ENCODE assay signal across 8 cellular contexts in the genomic region with DNA sequence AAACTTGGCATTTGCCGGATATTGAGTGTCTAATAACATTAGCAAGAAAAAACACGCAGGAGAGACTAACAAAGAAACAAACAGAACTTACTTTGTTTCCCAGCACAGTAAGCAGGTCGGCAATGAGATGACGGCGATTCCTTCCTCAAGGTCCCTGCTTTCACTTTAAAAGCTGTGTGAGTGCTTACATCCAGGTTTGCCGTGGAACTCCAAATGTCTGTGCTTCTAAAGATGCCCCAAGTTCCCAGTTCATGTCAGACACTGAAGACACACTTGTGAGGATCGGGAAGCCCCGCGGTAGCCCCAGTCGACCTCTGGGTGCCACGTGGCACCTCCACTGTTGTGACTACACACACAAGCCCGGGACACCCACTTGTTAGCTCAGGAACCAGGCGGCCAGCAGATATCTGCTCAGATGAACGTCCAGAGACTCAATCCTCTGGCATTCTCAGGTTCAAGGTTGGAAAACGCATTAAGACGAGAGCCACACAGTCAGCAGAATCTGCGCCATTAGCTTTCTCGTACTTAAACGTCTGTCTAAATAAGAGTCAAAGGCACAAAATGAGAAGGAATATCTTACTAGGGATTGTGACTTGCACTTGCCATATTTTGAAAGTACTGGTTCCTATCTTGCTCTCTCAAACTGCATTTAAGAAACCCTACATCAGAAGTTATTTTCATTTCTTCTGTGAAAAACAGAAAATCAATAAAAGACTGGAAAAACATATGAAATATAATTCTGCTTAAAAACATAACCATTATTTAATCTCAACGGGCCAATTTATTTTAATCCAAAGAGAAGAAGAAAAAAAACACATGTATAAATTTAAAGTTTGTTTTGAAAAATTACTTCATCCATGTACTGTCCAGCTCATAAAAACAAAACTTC.
DNase-seq lines count a peak whose midpoint lies in the region; ATAC-seq and TF ChIP-seq lines count a peak whose summit lies in the region.

No MANE protein-coding gene starts in this region.

- no peaks in the 10 kb centered on the region for H3K9me3 ChIP-seq in left lung
- H3K9me3 ChIP-seq in thoracic aorta = no peaks in the 10 kb centered on the region

- TF ChIP-seq CTCF in astrocyte of the spinal cord (IDR thresholded peaks at IDR 0.05; ENCODE audit: low read depth, low read length) = no peak
- no peak for TF ChIP-seq CTCF in left lung (IDR thresholded peaks at IDR 0.05)
- no peak for TF ChIP-seq CTCF in thoracic aorta (IDR thresholded peaks at IDR 0.05)

- H3K4me3 ChIP-seq in astrocyte of the spinal cord (ENCODE audit: low read depth, low read length) (peak overlapping the region; percentile 68), left lung (peak overlapping the region; percentile 12 to 39), thoracic aorta (peak overlapping the region; percentile 62)

- H3K27me3 ChIP-seq in left lung = no peaks in the 10 kb centered on the region
- H3K27me3 ChIP-seq in thoracic aorta (replicated peaks; ENCODE audit: insufficient read depth) = no peaks in the 10 kb centered on the region

- peak; percentile 64 for ATAC-seq in left lung
- no peak for ATAC-seq in thoracic aorta (ENCODE audit: insufficient number of reproducible peaks, low FRiP score, low read depth)
- ATAC-seq in GM21515 (IDR thresholded peaks at IDR 0.05; ENCODE audit: unreplicated experiment) = no peak

- DNase-seq in COLO668 (lab: John Stamatoyannopoulos, UW; ENCODE audit: unreplicated experiment) = peak; percentile 70
- DNase-seq in NCI-H460 (ENCODE audit: extremely low read depth, low read depth) = peak; percentile 59
- DNase-seq in astrocyte of the spinal cord (ENCODE audit: low read depth, low spot score) = peak; percentile 82
- DNase-seq in left lung = peak; percentile 67 to 78
- DNase-seq in thoracic aorta (ENCODE audit: low spot score) = no peak
- no peak for DNase-seq in NCI-H82 treated with DMSO at 0.1 percent for 48 hours (lab: John Stamatoyannopoulos, UW; ENCODE audit: unreplicated experiment)
- DNase-seq in AG08395 (ENCODE audit: low spot score) = no peak

- H3K36me3 ChIP-seq in left lung = peaks cover 0 to 13% of the 10 kb centered on the region in 2 donors
- peaks cover 2% of the 10 kb centered on the region for H3K36me3 ChIP-seq in thoracic aorta

- intact Hi-C loops in left lung (cut with DNase I) = no loop called here

- in situ Hi-C loops in astrocyte of the spinal cord (cut with HindIII; ENCODE audit: low sequenced_read_pairs) = no loop called here

- H3K27ac ChIP-seq in left lung (peak overlapping the region; percentile 72 to 79), thoracic aorta (peak overlapping the region; percentile 28 to 40)

- H3K4me1 ChIP-seq in left lung = peaks cover 16 to 72% of the 10 kb centered on the region in 2 donors
- peaks cover 35 to 84% of the 10 kb centered on the region in 2 donors for H3K4me1 ChIP-seq in thoracic aorta (ENCODE audit: control insufficient read depth in 1 of 2, low read depth in 2 of 2)

Comparison
In these comparisons a context has a peak if more than half of its experiments do, and no peak if none do; other contexts are left out.
1. DNase-seq: peak in COLO668 (single experiment), NCI-H460 (single experiment), astrocyte of the spinal cord (single experiment) and left lung (2 of 2); none in thoracic aorta (single experiment), NCI-H82 treated with DMSO at 0.1 percent for 48 hours (single experiment) and AG08395 (single experiment).
2. Peak in every context shown above with its lines, with median percentiles within 50 percentile points of each other: H3K4me3 ChIP-seq.